ENCODE assay signal across 8 cellular contexts in the genomic region with DNA sequence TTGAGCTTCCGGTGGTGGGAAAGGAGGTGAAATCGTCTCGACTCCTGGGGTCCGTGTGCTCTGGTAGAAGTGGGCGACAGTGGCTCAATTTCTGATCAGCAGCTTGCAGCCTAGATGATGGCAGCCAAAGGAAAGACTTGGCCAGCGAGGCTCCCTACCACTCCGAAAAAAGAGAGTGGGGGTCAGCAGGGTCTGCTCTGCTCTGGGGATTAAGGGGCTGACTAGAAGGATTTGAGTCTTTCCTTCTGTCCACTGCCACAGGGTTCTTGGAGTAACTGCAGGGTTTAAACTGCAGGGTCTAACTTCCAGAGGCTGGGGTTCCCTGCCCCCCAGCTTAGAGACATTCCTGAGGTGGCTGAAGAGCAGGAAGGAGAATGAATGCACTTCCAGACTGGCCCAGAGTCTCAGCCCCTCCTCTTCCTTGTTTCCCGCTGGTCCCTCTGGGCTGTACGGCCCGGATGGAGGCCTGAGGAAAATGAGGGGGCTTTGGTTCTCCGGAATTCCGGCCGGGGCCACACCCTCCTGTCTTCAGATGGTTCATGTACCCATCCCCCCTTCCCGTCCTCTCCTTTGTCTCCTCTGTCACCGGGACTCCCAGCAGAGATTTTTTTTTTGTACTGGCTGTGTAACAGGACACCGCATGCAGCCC. TPM values are rescaled to one million over a fixed set of nuclear protein-coding genes. Genes with fewer than 3 reads are reported as not detected.
A peak's percentile ranks its signal among the peaks of the same experiment; 100 is the strongest.
DNase-seq lines count a peak whose midpoint lies in the region; ATAC-seq and TF ChIP-seq lines count a peak whose summit lies in the region.

No MANE protein-coding gene starts in this region.

- peaks cover 22% of the 10 kb centered on the region for H3K4me1 Mint-ChIP-seq in T-helper 2 cell treated with Interferon-gamma antibody and Interleukin-4, amounts not matched to agents 5 μg/mL and 100 μg/mL, for 36 hours (ENCODE audit: low read depth)
- H3K4me1 Mint-ChIP-seq in naive thymus-derived CD8-positive, alpha-beta T cell: peaks cover 21 to 58% (median 49%) of the 10 kb centered on the region in 4 donors

- no peaks in the 10 kb centered on the region for H3K9me3 Mint-ChIP-seq in T-helper 2 cell treated with Interferon-gamma antibody and Interleukin-4, amounts not matched to agents 5 μg/mL and 100 μg/mL, for 36 hours
- no peaks in the 10 kb centered on the region for H3K9me3 Mint-ChIP-seq in naive thymus-derived CD8-positive, alpha-beta T cell

- POLR2A ChIA-PET in naive thymus-derived CD8-positive, alpha-beta T cell (lab: Charles Lee): interaction anchor here (0.9 kb wide), 1 partner anchor 47 kb away, joined by 3 read pairs; no protein-coding TSS in a partner anchor

- peaks cover 7% of the 10 kb centered on the region for H3K27me3 Mint-ChIP-seq in T-helper 2 cell treated with Interferon-gamma antibody and Interleukin-4, amounts not matched to agents 5 μg/mL and 100 μg/mL, for 36 hours (ENCODE audit: low read depth)
- no peaks in the 10 kb centered on the region for H3K27me3 Mint-ChIP-seq in naive thymus-derived CD8-positive, alpha-beta T cell

- ATAC-seq in SK-N-SH treated with all-trans-retinoic acid at 6 μM for 48 hours (peak; percentile 20), HG03045 (IDR thresholded peaks at IDR 0.05; ENCODE audit: unreplicated experiment) (no peak), GM18520 (IDR thresholded peaks at IDR 0.05; ENCODE audit: unreplicated experiment) (no peak)
- ATAC-seq in naive thymus-derived CD8-positive, alpha-beta T cell: no peak

- H3K36me3 Mint-ChIP-seq in T-helper 2 cell treated with Interferon-gamma antibody and Interleukin-4, amounts not matched to agents 5 μg/mL and 100 μg/mL, for 36 hours (ENCODE audit: low read depth): peaks cover 3% of the 10 kb centered on the region
- H3K36me3 Mint-ChIP-seq in naive thymus-derived CD8-positive, alpha-beta T cell: peaks cover 0 to 5% (median 2%) of the 10 kb centered on the region in 3 donors

- H3K4me3 ChIP-seq in epithelial cell of proximal tubule (ENCODE audit: low read depth, low read length): peak overlapping the region; percentile 86

- H3K4me3 Mint-ChIP-seq in T-helper 2 cell treated with Interferon-gamma antibody and Interleukin-4, amounts not matched to agents 5 μg/mL and 100 μg/mL, for 36 hours: peak overlapping the region; percentile 99
- H3K4me3 Mint-ChIP-seq in naive thymus-derived CD8-positive, alpha-beta T cell: peak overlapping the region; percentile 96 to 99 (median 98)

- no peak for TF ChIP-seq CTCF in epithelial cell of proximal tubule (conservative IDR thresholded peaks at IDR 0.05; ENCODE audit: low read depth, low read length)

- peak overlapping the region; percentile 95 for H3K27ac Mint-ChIP-seq in T-helper 2 cell treated with Interferon-gamma antibody and Interleukin-4, amounts not matched to agents 5 μg/mL and 100 μg/mL, for 36 hours
- peak overlapping the region; percentile 39 to 99 (median 96) for H3K27ac Mint-ChIP-seq in naive thymus-derived CD8-positive, alpha-beta T cell

- no peak for DNase-seq in T-helper 2 cell treated with Interferon-gamma antibody and Interleukin-4, amounts not matched to agents 5 μg/mL and 100 μg/mL, for 36 hours (ENCODE audit: low spot score)
- DNase-seq in T-helper 2 cell (no peak), epithelial cell of proximal tubule (ENCODE audit: low read depth) (no peak), DMS153 treated with DMSO at 0.1 percent for 48 hours (lab: John Stamatoyannopoulos, UW; ENCODE audit: unreplicated experiment) (no peak)
- DNase-seq in naive thymus-derived CD8-positive, alpha-beta T cell: no peak

TF ChIP-seq in SK-N-SH treated with all-trans-retinoic acid at 6 μM for 48 hours, 23 proteins besides CTCF, POLR2A, EP300 and RAD21:
- TF ChIP-seq ZNF70 (CRISPR knock-in tag; IDR thresholded peaks at IDR 0.05) (peak; percentile 88), ARNTL (CRISPR knock-in tag; IDR thresholded peaks at IDR 0.05; ENCODE audit: borderline replicate concordance, low read depth) (no peak)

RNA-seq across cellular contexts. Expression of a gene that starts 0.9 kb away (rescaled TPM):
- 231 and 256 TPM in 2 replicates for total RNA-seq in epithelial cell of proximal tubule
- total RNA-seq in naive thymus-derived CD8-positive, alpha-beta T cell: 10 to 100 TPM; 10.1 to 11.6 TPM
- polyA plus RNA-seq in naive thymus-derived CD8-positive, alpha-beta T cell: 1 to 10 TPM; 1.6 to 4.5 (median 2.8) TPM

RNA-seq across cellular contexts. Expression of a gene that starts 37.2 kb away (rescaled TPM):
- total RNA-seq in epithelial cell of proximal tubule: 8.5 and 17.4 TPM in 2 replicates
- 10 to 100 TPM; 13.1 to 13.4 TPM for total RNA-seq in naive thymus-derived CD8-positive, alpha-beta T cell
- 1 to 10 TPM; 4.2 to 5.1 (median 4.3) TPM for polyA plus RNA-seq in naive thymus-derived CD8-positive, alpha-beta T cell

Comparison
In these comparisons a context has a peak if more than half of its experiments do, and no peak if none do; other contexts are left out.
1. RNA of a gene that starts 0.9 kb away (total RNA-seq): 231 to 256 TPM in epithelial cell of proximal tubule; 10.1 to 11.6 TPM in naive thymus-derived CD8-positive, alpha-beta T cell; every median in the first group is over 10 times any median in the second.